1 cellular context compared by ENCODE assay signal in genomic region chr13:48249018-48249417, GRCh38.
TF ChIP-seq lines count a peak whose summit lies in the region.

No MANE protein-coding gene starts in this region.

TF ChIP-seq in WTC11, 78 proteins besides CTCF, POLR2A, EP300 and RAD21 (continued from another document):
- TF ChIP-seq ESRRA (CRISPR knock-in tag; IDR thresholded peaks at IDR 0.05; ENCODE audit: borderline replicate concordance) (no peak), PRDM15 (CRISPR knock-in tag; IDR thresholded peaks at IDR 0.05) (no peak), JUN (CRISPR knock-in tag; IDR thresholded peaks at IDR 0.05) (no peak), NR3C1 (CRISPR knock-in tag; conservative IDR thresholded peaks at IDR 0.05; ENCODE audit: low read depth) (no peak), MYBL2 (CRISPR knock-in tag; IDR thresholded peaks at IDR 0.05) (no peak), USF2 (CRISPR knock-in tag; IDR thresholded peaks at IDR 0.05) (no peak), ZBTB21 (CRISPR knock-in tag; IDR thresholded peaks at IDR 0.05; ENCODE audit: borderline replicate concordance) (no peak)
